In genomic region chr2:73243884-73244570, GRCh38 we compare ENCODE assay signal across 11 cellular contexts. TPM values are rescaled to one million over a fixed set of nuclear protein-coding genes. Genes with fewer than 3 reads are reported as not detected.
DNase-seq lines count a peak whose midpoint lies in the region; ATAC-seq and TF ChIP-seq lines count a peak whose summit lies in the region.
"Had no signal": no experiment of that assay in that cellular context is flagged by ENCODE, and none has a peak within 500 bp of the region (broad histone marks: within the 10 kb centered on the region; RNA-seq: fewer than 3 reads in every experiment).

No MANE protein-coding gene starts in this region.

- no peak overlapping the region for H3K4me3 ChIP-seq in choroid plexus epithelial cell (ENCODE audit: low read depth, low read length)

- DNase-seq in activated T-cell treated with anti-CD3 and anti-CD28 coated beads, Interleukin-2, amount 50 U/mL, for 24 hours, result no peak
- no peak for DNase-seq in activated T-cell treated with anti-CD3 and anti-CD28 coated beads, Interleukin-2, amount 50 U/mL, for 48 hours
- DNase-seq in NCI-H82 treated with DMSO at 0.1 percent for 48 hours (lab: John Stamatoyannopoulos, UW; ENCODE audit: unreplicated experiment) (peak; percentile 87), choroid plexus epithelial cell (ENCODE audit: low read depth) (peak; percentile 51), renal cortical epithelial cell (ENCODE audit: low read depth) (peak; percentile 89), occipital lobe (lab: John Stamatoyannopoulos, UW) (no peak)
- DNase-seq: NK-92 treated with Interleukin-12 subunit alpha and Interleukin-12 subunit beta, amount 100 ng/mL, for 24 hours had no signal

- TF ChIP-seq CTCF in choroid plexus epithelial cell (conservative IDR thresholded peaks at IDR 0.05; ENCODE audit: low read depth, low read length), result no peak

- peak overlapping the region; percentile 82 for H3K27ac Mint-ChIP-seq in activated T-cell treated with anti-CD3 and anti-CD28 coated beads, Interleukin-2, amount 50 U/mL, for 24 hours
- H3K27ac Mint-ChIP-seq: B cell, nephron had no signal

- no peaks in the 10 kb centered on the region for H3K27me3 Mint-ChIP-seq in activated T-cell treated with anti-CD3 and anti-CD28 coated beads, Interleukin-2, amount 50 U/mL, for 24 hours
- H3K27me3 Mint-ChIP-seq: B cell had no signal

- H3K36me3 Mint-ChIP-seq in activated T-cell treated with anti-CD3 and anti-CD28 coated beads, Interleukin-2, amount 50 U/mL, for 24 hours (ENCODE audit: low read depth), result peaks cover 97% of the 10 kb centered on the region

- ATAC-seq in HG03097 (IDR thresholded peaks at IDR 0.05; ENCODE audit: low FRiP score, unreplicated experiment) (no peak), GM21515 (IDR thresholded peaks at IDR 0.05; ENCODE audit: unreplicated experiment) (no peak)

- H3K4me3 Mint-ChIP-seq in activated T-cell treated with anti-CD3 and anti-CD28 coated beads, Interleukin-2, amount 50 U/mL, for 24 hours, result no peak overlapping the region
- H3K4me3 Mint-ChIP-seq: B cell, nephron had no signal

- peaks cover 36% of the 10 kb centered on the region for H3K4me1 Mint-ChIP-seq in activated T-cell treated with anti-CD3 and anti-CD28 coated beads, Interleukin-2, amount 50 U/mL, for 24 hours (ENCODE audit: low read depth)
- H3K4me1 Mint-ChIP-seq: nephron had no signal

- H3K9me3 Mint-ChIP-seq in activated T-cell treated with anti-CD3 and anti-CD28 coated beads, Interleukin-2, amount 50 U/mL, for 24 hours, result no peaks in the 10 kb centered on the region
- H3K9me3 Mint-ChIP-seq: nephron had no signal

RNA-seq across cellular contexts. Expression of gene CCT7, which starts 9.9 kb away (rescaled TPM):
- total RNA-seq in renal cortical epithelial cell, result 270 and 425 TPM in 2 replicates
- 164 TPM for total RNA-seq in occipital lobe

RNA-seq across cellular contexts. Expression of gene PRADC1, which starts 11.0 kb away (rescaled TPM):
- 5.8 and 13.7 TPM in 2 replicates for total RNA-seq in renal cortical epithelial cell
- total RNA-seq in occipital lobe, result 5.9 TPM

RNA-seq across cellular contexts. Expression of gene SMYD5, which starts 30.0 kb away (rescaled TPM):
- total RNA-seq in renal cortical epithelial cell (21.2 and 25.2 TPM in 2 replicates), occipital lobe (20.0 TPM)

RNA-seq across cellular contexts. Expression of gene FBXO41, which starts 40.3 kb away (rescaled TPM):
- total RNA-seq in renal cortical epithelial cell (3.6 and 6.3 TPM in 2 replicates), occipital lobe (27.0 TPM)

RNA-seq across cellular contexts. Expression of gene NOTO, which starts 41.7 kb away (rescaled TPM):
- total RNA-seq in renal cortical epithelial cell (not detected in 2 replicates), occipital lobe (not detected)
- total RNA-seq: B cell had no signal

Comparison
In these comparisons a context has a peak if more than half of its experiments do, and no peak if none do; other contexts are left out.
1. DNase-seq: peak in NCI-H82 treated with DMSO at 0.1 percent for 48 hours (single experiment), choroid plexus epithelial cell (single experiment) and renal cortical epithelial cell (single experiment); none in activated T-cell treated with anti-CD3 and anti-CD28 coated beads, Interleukin-2, amount 50 U/mL, for 24 hours (single experiment), activated T-cell treated with anti-CD3 and anti-CD28 coated beads, Interleukin-2, amount 50 U/mL, for 48 hours (0 of 2) and occipital lobe (single experiment).